8 cellular contexts compared by ENCODE assay signal in the genomic region with DNA sequence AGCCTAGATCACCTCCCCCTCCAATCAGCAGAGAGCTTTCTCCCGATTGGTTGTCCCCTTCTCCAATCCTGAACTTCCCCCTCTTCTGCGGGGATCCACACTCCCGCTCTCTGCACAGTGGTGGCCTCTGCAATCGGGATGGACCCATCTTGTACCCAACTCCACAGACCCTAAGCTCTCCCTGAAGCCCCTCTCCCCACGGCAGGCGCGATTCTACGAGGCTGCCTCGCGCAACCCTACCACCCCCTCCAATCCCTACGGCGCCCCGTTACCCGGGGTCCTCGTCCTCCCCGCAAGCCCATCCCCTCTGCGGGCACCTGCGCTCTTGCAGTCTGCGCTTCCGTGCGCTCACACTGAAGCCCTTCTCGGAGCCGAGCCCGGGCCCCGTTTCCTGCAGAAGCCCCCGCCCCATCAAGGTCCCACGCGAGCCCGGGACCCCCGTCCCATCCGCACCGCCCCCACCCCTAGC. TPM values are rescaled to one million over a fixed set of nuclear protein-coding genes. Genes with fewer than 3 reads are reported as not detected.
DNase-seq lines count a peak whose midpoint lies in the region; ATAC-seq and TF ChIP-seq lines count a peak whose summit lies in the region.

No MANE protein-coding gene starts in this region.

- H3K36me3 ChIP-seq in RWPE2 (ENCODE audit: low read depth) (no peaks in the 10 kb centered on the region), stomach smooth muscle (ENCODE audit: control insufficient read depth in 2 of 2, insufficient read depth in 2 of 2, low read length in 2 of 2) (no peaks in the 10 kb centered on the region)

- H3K27ac ChIP-seq in RWPE2 (ENCODE audit: poor library complexity, severe bottlenecking): peak overlapping the region; percentile 29
- peak overlapping the region; percentile 62 for H3K27ac ChIP-seq in stomach smooth muscle (ENCODE audit: low read length)

- peaks cover 2% of the 10 kb centered on the region for H3K27me3 Mint-ChIP-seq in neural crest cell (ENCODE audit: low read depth)

- H3K4me1 Mint-ChIP-seq in neural crest cell: peaks cover 14% of the 10 kb centered on the region

- peak; percentile 24 for ATAC-seq in GM21737 (IDR thresholded peaks at IDR 0.05; ENCODE audit: unreplicated experiment)
- peak; percentile 76 for ATAC-seq in RWPE2 (ENCODE audit: low read depth)

- H3K27ac Mint-ChIP-seq in neural crest cell (ENCODE audit: unreplicated experiment): peak overlapping the region; percentile 95

- H3K27me3 ChIP-seq in RWPE2 (ENCODE audit: insufficient read depth, poor library complexity, severe bottlenecking): no peaks in the 10 kb centered on the region
- no peaks in the 10 kb centered on the region for H3K27me3 ChIP-seq in stomach smooth muscle (ENCODE audit: control insufficient read depth in 1 of 2, insufficient read depth in 2 of 2, low read length in 2 of 2)

- no peak for TF ChIP-seq CTCF in RWPE2 (IDR thresholded peaks at IDR 0.05; ENCODE audit: poor library complexity, severe bottlenecking)
- TF ChIP-seq CTCF in foreskin fibroblast (IDR thresholded peaks at IDR 0.05; ENCODE audit: low read depth, low read length): no peak
- TF ChIP-seq CTCF in neural crest cell (conservative IDR thresholded peaks at IDR 0.05): no peak

- H3K4me1 ChIP-seq in RWPE2 (ENCODE audit: insufficient read depth, poor library complexity, severe bottlenecking) (peaks cover 3% of the 10 kb centered on the region), stomach smooth muscle (ENCODE audit: control insufficient read depth, insufficient read depth, low read length) (peaks cover 7% of the 10 kb centered on the region)

- peak overlapping the region in 1 of 2 donors; percentile 56 for H3K9ac ChIP-seq in stomach smooth muscle (ENCODE audit: low read length in 2 of 2)

- H3K9me3 ChIP-seq in RWPE2 (ENCODE audit: severe bottlenecking): no peaks in the 10 kb centered on the region
- no peaks in the 10 kb centered on the region for H3K9me3 ChIP-seq in stomach smooth muscle (ENCODE audit: control insufficient read depth in 2 of 2, low read length in 2 of 2)

- H3K4me3 Mint-ChIP-seq in neural crest cell: peak overlapping the region; percentile 100

- peaks cover 3% of the 10 kb centered on the region for H3K9me3 Mint-ChIP-seq in neural crest cell

- H3K36me3 Mint-ChIP-seq in neural crest cell (ENCODE audit: low read depth): peaks cover 5% of the 10 kb centered on the region

- H3K4me3 ChIP-seq in RWPE2 (ENCODE audit: severe bottlenecking) (peak overlapping the region; percentile 87), foreskin fibroblast (ENCODE audit: low read depth in 1 of 2, low read length in 2 of 2) (peak overlapping the region; percentile 74 to 76), stomach smooth muscle (ENCODE audit: low read length in 2 of 2) (peak overlapping the region; percentile 68 to 85)

- DNase-seq in DMS53 (lab: John Stamatoyannopoulos, UW) (peak; percentile 90), LHCN-M2 (ENCODE audit: low read depth) (peak; percentile 88), RWPE2 (ENCODE audit: low spot score) (no peak), foreskin fibroblast (peak; percentile 92 to 96), neural crest cell (ENCODE audit: low read depth, low spot score) (peak; percentile 72)
- DNase-seq in activated effector memory CD4-positive, alpha-beta T cell treated with anti-CD3 and anti-CD28 coated beads, Interleukin-2, amount 50 U/mL, for 16 hours: peak; percentile 88

RNA-seq across cellular contexts. Expression of a gene that starts 0.5 kb away (rescaled TPM):
- total RNA-seq in LHCN-M2 (2014; rRNA removed) (62.9 and 76.3 TPM in 2 replicates), neural crest cell (51.1 and 57.5 TPM in 2 replicates)
- 94.8 TPM for polyA plus RNA-seq in LHCN-M2 (2012)

RNA-seq across cellular contexts. Expression of a gene that starts 28.3 kb away (rescaled TPM):
- total RNA-seq in LHCN-M2 (2014; rRNA removed) (1.0 and 1.9 TPM in 2 replicates), neural crest cell (1.5 and 1.9 TPM in 2 replicates)
- polyA plus RNA-seq in LHCN-M2 (2012): 9.4 TPM
